22 cellular contexts compared by ENCODE assay signal in the genomic region with DNA sequence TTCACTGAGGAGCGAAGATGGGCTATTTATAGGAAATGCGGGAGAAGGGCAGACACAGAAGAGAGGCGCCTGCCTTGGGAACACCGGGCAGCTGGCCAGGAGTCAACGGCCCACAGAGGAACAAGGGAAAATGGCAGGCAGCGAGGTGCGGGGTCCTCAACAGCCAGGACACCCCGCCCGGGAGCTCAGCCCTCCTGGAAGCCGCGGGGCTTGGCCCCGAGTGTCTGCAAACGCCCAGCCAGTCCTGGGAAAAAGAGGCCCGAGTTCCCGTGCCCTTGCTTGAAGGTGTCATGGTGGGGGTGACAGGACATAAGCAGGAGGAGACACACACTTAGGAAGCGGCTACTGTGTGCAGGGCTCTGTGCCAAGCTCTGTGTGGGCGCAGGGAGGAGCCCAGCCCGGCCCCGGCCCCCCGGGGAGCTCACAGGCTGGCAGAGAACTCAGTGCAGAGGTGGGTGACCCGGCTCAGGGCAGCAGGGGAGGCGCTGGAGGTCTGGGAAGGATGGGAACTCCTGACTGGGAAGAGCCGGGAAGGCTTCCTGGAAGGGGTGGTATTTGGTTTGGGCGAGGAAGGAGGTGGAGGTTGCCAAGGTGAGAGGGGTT.
A peak's percentile ranks its signal among the peaks of the same experiment; 100 is the strongest.
DNase-seq lines count a peak whose midpoint lies in the region; ATAC-seq lines count a peak whose summit lies in the region.
"Had no signal": no experiment of that assay in that cellular context is flagged by ENCODE, and none has a peak within 500 bp of the region (broad histone marks: within the 10 kb centered on the region; RNA-seq: fewer than 3 reads in every experiment).

No MANE protein-coding gene starts in this region.

- peak; percentile 50 for DNase-seq in NCI-H345 (lab: John Stamatoyannopoulos, UW)
- no peak for DNase-seq in NCI-H345 treated with DMSO at 0.1 percent for 48 hours (lab: John Stamatoyannopoulos, UW; ENCODE audit: unreplicated experiment)
- no peak for DNase-seq in NT2/D1 (ENCODE audit: low read depth, low spot score)
- DNase-seq in left ventricle myocardium superior: peak; percentile 74
- DNase-seq in retina: peak; percentile 57
- no peak for DNase-seq in stimulated activated effector memory CD8-positive, alpha-beta T cell treated with anti-CD3 and anti-CD28 coated beads, Interleukin-12 subunit alpha, Interleukin-12 subunit beta, amount 100 ng/mL, for 72 hours (ENCODE audit: low spot score in 2 of 2)
- no peak for DNase-seq in CD8-positive, alpha-beta memory T cell
- DNase-seq: ACHN; activated CD4-positive, alpha-beta T cell treated with anti-CD3 and anti-CD28 coated beads, Interleukin-2, amount 10 ng/mL, durations not matched to agents 24 days and 14 days; activated CD8-positive, alpha-beta memory T cell treated with anti-CD3 and anti-CD28 coated beads, Interleukin-2, amount 10 ng/mL, durations not matched to agents 7 days and 5 days; activated naive CD8-positive, alpha-beta T cell treated with anti-CD3 and anti-CD28 coated beads for 36 hours; DMS79 treated with DMSO at 0.1 percent for 48 hours; mammary epithelial cell; NCI-H1417; NCI-H526; occipital lobe had no signal

- POLR2A ChIA-PET in CD8-positive, alpha-beta memory T cell (lab: Charles Lee): no interaction called here

- H3K4me1 ChIP-seq in NT2/D1 (ENCODE audit: insufficient read depth, insufficient read length): peaks cover 15% of the 10 kb centered on the region
- no peaks in the 10 kb centered on the region for H3K4me1 ChIP-seq in CD8-positive, alpha-beta memory T cell (ENCODE audit: insufficient read depth, low read length)
- H3K4me1 ChIP-seq: HAP-1 had no signal

- intact Hi-C loops in left ventricle myocardium superior (cut with micrococcal nuclease): no loop called here

- peak overlapping the region; percentile 21 for H3K9ac ChIP-seq in NT2/D1 (ENCODE audit: insufficient read length, low read depth)

- H3K9me3 Mint-ChIP-seq in stimulated activated effector memory CD8-positive, alpha-beta T cell treated with anti-CD3 and anti-CD28 coated beads, Interleukin-12 subunit alpha, Interleukin-12 subunit beta, amount 100 ng/mL, for 72 hours: no peaks in the 10 kb centered on the region
- H3K9me3 Mint-ChIP-seq in CD8-positive, alpha-beta memory T cell: no peaks in the 10 kb centered on the region
- H3K9me3 Mint-ChIP-seq: activated CD4-positive, alpha-beta T cell treated with anti-CD3 and anti-CD28 coated beads, Interleukin-2, amount 10 ng/mL, durations not matched to agents 24 days and 14 days; activated naive CD8-positive, alpha-beta T cell treated with anti-CD3 and anti-CD28 coated beads for 36 hours had no signal

- no peak overlapping the region for H3K27ac ChIP-seq in CD8-positive, alpha-beta memory T cell (ENCODE audit: low read depth, low read length)
- H3K27ac ChIP-seq: hepatocyte, thoracic aorta had no signal

- H3K4me1 Mint-ChIP-seq in stimulated activated effector memory CD8-positive, alpha-beta T cell treated with anti-CD3 and anti-CD28 coated beads, Interleukin-12 subunit alpha, Interleukin-12 subunit beta, amount 100 ng/mL, for 72 hours: peaks cover 10% of the 10 kb centered on the region
- peaks cover 9 to 14% (median 11%) of the 10 kb centered on the region in 3 donors for H3K4me1 Mint-ChIP-seq in CD8-positive, alpha-beta memory T cell
- H3K4me1 Mint-ChIP-seq: activated CD4-positive, alpha-beta T cell treated with anti-CD3 and anti-CD28 coated beads, Interleukin-2, amount 10 ng/mL, durations not matched to agents 24 days and 14 days had no signal

- peaks cover 3 to 4% of the 10 kb centered on the region in 2 donors for H3K27me3 Mint-ChIP-seq in CD8-positive, alpha-beta memory T cell
- H3K27me3 Mint-ChIP-seq: activated CD4-positive, alpha-beta T cell treated with anti-CD3 and anti-CD28 coated beads, Interleukin-2, amount 10 ng/mL, durations not matched to agents 24 days and 14 days; activated naive CD8-positive, alpha-beta T cell treated with anti-CD3 and anti-CD28 coated beads for 36 hours had no signal

- CTCF ChIA-PET in CD8-positive, alpha-beta memory T cell (lab: Charles Lee): no interaction called here

- peaks cover 19% of the 10 kb centered on the region for H3K36me3 ChIP-seq in NT2/D1 (ENCODE audit: insufficient read depth, insufficient read length, low read length)
- H3K36me3 ChIP-seq in CD8-positive, alpha-beta memory T cell (ENCODE audit: insufficient read depth, low read length): no peaks in the 10 kb centered on the region
- H3K36me3 ChIP-seq: HAP-1, thoracic aorta had no signal

- ATAC-seq in left ventricle myocardium superior (peak; percentile 87), HG03196 (IDR thresholded peaks at IDR 0.05; ENCODE audit: unreplicated experiment) (no peak)
- no peak for ATAC-seq in stimulated activated effector memory CD8-positive, alpha-beta T cell treated with anti-CD3 and anti-CD28 coated beads, Interleukin-12 subunit alpha, Interleukin-12 subunit beta, amount 100 ng/mL, for 72 hours
- ATAC-seq: activated CD8-positive, alpha-beta memory T cell treated with anti-CD3 and anti-CD28 coated beads, Interleukin-2, amount 10 ng/mL, durations not matched to agents 7 days and 5 days had no signal

- no peaks in the 10 kb centered on the region for H3K9me3 ChIP-seq in NT2/D1 (ENCODE audit: insufficient read depth, low read length)
- H3K9me3 ChIP-seq in CD8-positive, alpha-beta memory T cell (ENCODE audit: low read length): no peaks in the 10 kb centered on the region
- H3K9me3 ChIP-seq: HAP-1, thoracic aorta had no signal

- H3K36me3 Mint-ChIP-seq in stimulated activated effector memory CD8-positive, alpha-beta T cell treated with anti-CD3 and anti-CD28 coated beads, Interleukin-12 subunit alpha, Interleukin-12 subunit beta, amount 100 ng/mL, for 72 hours: no peaks in the 10 kb centered on the region
- peaks cover 0 to 2% (median 0%) of the 10 kb centered on the region in 3 donors for H3K36me3 Mint-ChIP-seq in CD8-positive, alpha-beta memory T cell
- H3K36me3 Mint-ChIP-seq: activated CD8-positive, alpha-beta memory T cell treated with anti-CD3 and anti-CD28 coated beads, Interleukin-2, amount 10 ng/mL, durations not matched to agents 7 days and 5 days; activated naive CD8-positive, alpha-beta T cell treated with anti-CD3 and anti-CD28 coated beads for 36 hours; CD14-positive monocyte had no signal

- H3K27ac Mint-ChIP-seq in stimulated activated effector memory CD8-positive, alpha-beta T cell treated with anti-CD3 and anti-CD28 coated beads, Interleukin-12 subunit alpha, Interleukin-12 subunit beta, amount 100 ng/mL, for 72 hours: no peak overlapping the region
- H3K27ac Mint-ChIP-seq in CD8-positive, alpha-beta memory T cell: no peak overlapping the region
- H3K27ac Mint-ChIP-seq: activated CD4-positive, alpha-beta T cell treated with anti-CD3 and anti-CD28 coated beads, Interleukin-2, amount 10 ng/mL, durations not matched to agents 24 days and 14 days; activated CD8-positive, alpha-beta memory T cell treated with anti-CD3 and anti-CD28 coated beads, Interleukin-2, amount 10 ng/mL, durations not matched to agents 7 days and 5 days; activated naive CD8-positive, alpha-beta T cell treated with anti-CD3 and anti-CD28 coated beads for 36 hours; brain had no signal

- H3K27me3 ChIP-seq in NT2/D1 (ENCODE audit: insufficient read depth, insufficient read length): peaks cover 20% of the 10 kb centered on the region
- H3K27me3 ChIP-seq in CD8-positive, alpha-beta memory T cell (ENCODE audit: insufficient read depth, low read length, poor library complexity, severe bottlenecking): no peaks in the 10 kb centered on the region
- H3K27me3 ChIP-seq: hepatocyte had no signal

- no peak overlapping the region for H3K4me3 Mint-ChIP-seq in stimulated activated effector memory CD8-positive, alpha-beta T cell treated with anti-CD3 and anti-CD28 coated beads, Interleukin-12 subunit alpha, Interleukin-12 subunit beta, amount 100 ng/mL, for 72 hours
- H3K4me3 Mint-ChIP-seq in CD8-positive, alpha-beta memory T cell: no peak overlapping the region
- H3K4me3 Mint-ChIP-seq: activated CD4-positive, alpha-beta T cell treated with anti-CD3 and anti-CD28 coated beads, Interleukin-2, amount 10 ng/mL, durations not matched to agents 24 days and 14 days; activated CD8-positive, alpha-beta memory T cell treated with anti-CD3 and anti-CD28 coated beads, Interleukin-2, amount 10 ng/mL, durations not matched to agents 7 days and 5 days; activated naive CD8-positive, alpha-beta T cell treated with anti-CD3 and anti-CD28 coated beads for 36 hours; brain; CD14-positive monocyte had no signal

- H3K4me3 ChIP-seq in NT2/D1 (ENCODE audit: insufficient read length, low read depth): no peak overlapping the region
- no peak overlapping the region for H3K4me3 ChIP-seq in CD8-positive, alpha-beta memory T cell (ENCODE audit: low read length)
- H3K4me3 ChIP-seq: HAP-1, hepatocyte, thoracic aorta had no signal

Comparison
In these comparisons a context has a peak if more than half of its experiments do, and no peak if none do; other contexts are left out.
1. DNase-seq: peak in NCI-H345 (single experiment), left ventricle myocardium superior (single experiment) and retina (single experiment); none in NCI-H345 treated with DMSO at 0.1 percent for 48 hours (single experiment), NT2/D1 (single experiment), stimulated activated effector memory CD8-positive, alpha-beta T cell treated with anti-CD3 and anti-CD28 coated beads, Interleukin-12 subunit alpha, Interleukin-12 subunit beta, amount 100 ng/mL, for 72 hours (0 of 2) and CD8-positive, alpha-beta memory T cell (0 of 5).